In genomic region chr6:48889429-48889828, GRCh38 we compare ENCODE assay signal across 25 cellular contexts.
DNase-seq lines count a peak whose midpoint lies in the region; ATAC-seq, FAIRE-seq and TF ChIP-seq lines count a peak whose summit lies in the region.
"Had no signal": no experiment of that assay in that cellular context is flagged by ENCODE, and none has a peak within 500 bp of the region (broad histone marks: within the 10 kb centered on the region; RNA-seq: fewer than 3 reads in every experiment).

No MANE protein-coding gene starts in this region.

- H3K27me3 ChIP-seq in mammary epithelial cell (ENCODE audit: insufficient read depth, low read length): no peaks in the 10 kb centered on the region
- H3K27me3 ChIP-seq: BE2C; BLaER1 treated with 17β-estradiol and CSF1 and Interleukin-3, amounts not matched to agents 10 nM and 100 nM had no signal

- H3K79me2 ChIP-seq in mammary epithelial cell (ENCODE audit: insufficient read depth, low read length): no peaks in the 10 kb centered on the region

- TF ChIP-seq POLR2A in H54 (IDR thresholded peaks at IDR 0.05; ENCODE audit: low read depth, low read length): no peak

- H3K9ac ChIP-seq in mammary epithelial cell (ENCODE audit: insufficient read depth, low read length): no peak overlapping the region
- H3K9ac ChIP-seq: BLaER1 treated with 17β-estradiol and CSF1 and Interleukin-3, amounts not matched to agents 10 nM and 100 nM; GM23248 had no signal

- no peak overlapping the region for H3K4me3 ChIP-seq in mammary epithelial cell (replicated peaks in 1 of 3; ENCODE audit: insufficient read depth in 1 of 3, low read depth in 2 of 3, low read length in 3 of 3)
- H3K4me3 ChIP-seq: A549; BLaER1 treated with 17β-estradiol and CSF1 and Interleukin-3, amounts not matched to agents 10 nM and 100 nM; GM23248; HAP-1 had no signal

- peak; percentile 38 for FAIRE-seq in H54 (lab: Jason Lieb, UNC)
- FAIRE-seq: A549, D721Med, GM12891, GM18507 had no signal

- intact Hi-C loops in mammary epithelial cell (cut with micrococcal nuclease): no loop called here

- no peaks in the 10 kb centered on the region for H4K20me1 ChIP-seq in mammary epithelial cell (ENCODE audit: insufficient read depth, low read length)
- H4K20me1 ChIP-seq: BLaER1 treated with 17β-estradiol and CSF1 and Interleukin-3, amounts not matched to agents 10 nM and 100 nM had no signal

- peak; percentile 51 for ATAC-seq in esophagus mucosa
- ATAC-seq in HG03045 (IDR thresholded peaks at IDR 0.05; ENCODE audit: unreplicated experiment): no peak
- ATAC-seq in HG03039 (IDR thresholded peaks at IDR 0.05; ENCODE audit: unreplicated experiment): no peak
- ATAC-seq in GM19328 (IDR thresholded peaks at IDR 0.05; ENCODE audit: unreplicated experiment): no peak
- ATAC-seq: A549 had no signal

- no peak overlapping the region for H3K27ac ChIP-seq in mammary epithelial cell (ENCODE audit: insufficient read depth, low read depth, low read length)
- H3K27ac ChIP-seq: A549; BLaER1 treated with 17β-estradiol and CSF1 and Interleukin-3, amounts not matched to agents 10 nM and 100 nM; GM23248 had no signal

- H3K36me3 ChIP-seq in mammary epithelial cell (ENCODE audit: insufficient read depth, low read length): no peaks in the 10 kb centered on the region
- H3K36me3 ChIP-seq: BE2C; BLaER1 treated with 17β-estradiol and CSF1 and Interleukin-3, amounts not matched to agents 10 nM and 100 nM; HAP-1 had no signal

- in situ Hi-C loops in mammary epithelial cell (cut with MboI; ENCODE audit: low sequenced_read_pairs in 2 of 2): no loop called here

- WGBS in mammary epithelial cell (ENCODE audit: low coverage, missing lambda C conversion rate): 47% methylated on average over 2 of the region's 2 CpGs

- no peak overlapping the region for H3K4me2 ChIP-seq in mammary epithelial cell (ENCODE audit: insufficient read depth, low read depth, low read length)
- H3K4me2 ChIP-seq: A549; BLaER1 treated with 17β-estradiol and CSF1 and Interleukin-3, amounts not matched to agents 10 nM and 100 nM had no signal

- H3K4me1 ChIP-seq in mammary epithelial cell (ENCODE audit: insufficient read depth, low read length): no peaks in the 10 kb centered on the region
- H3K4me1 ChIP-seq: A549, BE2C, HAP-1 had no signal

- dilution Hi-C loops in mammary epithelial cell (cut with HindIII; ENCODE audit: low sequenced_read_pairs): no loop called here

- BruUV-seq in mammary epithelial cell (replicated peaks; lab: Mats Ljungman, UMichigan): no TSS peak

- CTCF ChIA-PET in mammary epithelial cell (lab: Charles Lee; ENCODE audit: low non-redundant PET): no interaction called here

- DNase-seq in H54 (ENCODE audit: insufficient read length, low spot score) (no peak), HPDE6-E6E7 (ENCODE audit: extremely low spot score) (peak; percentile 4), mammary epithelial cell (peak; percentile 73), activated gamma-delta T cell (lab: John Stamatoyannopoulos, UW) (no peak)
- DNase-seq: 8988T; ACHN; AML-193; BE2C; CD4-positive, alpha-beta T cell; CD8-positive, alpha-beta memory T cell; DMS 273 treated with DMSO at 0.1 percent for 48 hours; DMS53; DMS79 treated with DMSO at 0.1 percent for 48 hours; GF-D8; GM23248 had no signal

- TF ChIP-seq CTCF in mammary epithelial cell (conservative IDR thresholded peaks at IDR 0.05 in 1 of 2, IDR thresholded peaks at IDR 0.05 in 1 of 2; ENCODE audit: extremely low read depth in 1 of 2, insufficient read depth in 1 of 2, low read depth in 1 of 2, low read length in 2 of 2): peak in 1 of 2 donors; percentile 2

- H2AFZ ChIP-seq in mammary epithelial cell (ENCODE audit: low read depth, low read length): no peak overlapping the region
- H2AFZ ChIP-seq: GM23248 had no signal

- H3K9me3 ChIP-seq in mammary epithelial cell (replicated peaks; ENCODE audit: insufficient read depth, low read length): no peaks in the 10 kb centered on the region
- H3K9me3 ChIP-seq: A549, BE2C, HAP-1 had no signal

Comparison
In these comparisons a context has a peak if more than half of its experiments do, and no peak if none do; other contexts are left out.
1. DNase-seq: peak in HPDE6-E6E7 (single experiment) and mammary epithelial cell (single experiment); none in H54 (single experiment) and activated gamma-delta T cell (single experiment).